In genomic region chrX:31136144-31136572, GRCh38 we compare ENCODE assay signal across 10 cellular contexts.
A peak's percentile ranks its signal among the peaks of the same experiment; 100 is the strongest.
DNase-seq lines count a peak whose midpoint lies in the region; ATAC-seq, FAIRE-seq and TF ChIP-seq lines count a peak whose summit lies in the region.
"Had no signal": no experiment of that assay in that cellular context is flagged by ENCODE, and none has a peak within 500 bp of the region (broad histone marks: within the 10 kb centered on the region; RNA-seq: fewer than 3 reads in every experiment).

No MANE protein-coding gene starts in this region.

- TF ChIP-seq EP300 in tibial nerve (IDR thresholded peaks at IDR 0.05) = no peak

- peaks cover 0 to 2% (median 0%) of the 10 kb centered on the region in 5 donors for H3K27me3 Mint-ChIP-seq in naive thymus-derived CD8-positive, alpha-beta T cell
- H3K27me3 Mint-ChIP-seq in activated CD4-positive, alpha-beta memory T cell treated with anti-CD3 and anti-CD28 coated beads for 36 hours = no peaks in the 10 kb centered on the region

- POLR2A ChIA-PET in naive thymus-derived CD8-positive, alpha-beta T cell (lab: Charles Lee) = no interaction called here
- POLR2A ChIA-PET in activated CD4-positive, alpha-beta memory T cell treated with anti-CD3 and anti-CD28 coated beads for 36 hours (lab: Charles Lee) = no interaction called here

- no peaks in the 10 kb centered on the region for H3K36me3 Mint-ChIP-seq in naive thymus-derived CD8-positive, alpha-beta T cell
- H3K36me3 Mint-ChIP-seq in activated CD4-positive, alpha-beta memory T cell treated with anti-CD3 and anti-CD28 coated beads for 36 hours = no peaks in the 10 kb centered on the region

- H3K9me3 Mint-ChIP-seq in naive thymus-derived CD8-positive, alpha-beta T cell = peaks cover 0 to 11% (median 0%) of the 10 kb centered on the region in 9 donors
- H3K9me3 Mint-ChIP-seq in activated CD4-positive, alpha-beta memory T cell treated with anti-CD3 and anti-CD28 coated beads for 36 hours = no peaks in the 10 kb centered on the region

- in situ Hi-C loops in KBM-7 (cut with MboI; ENCODE audit: low pct_unique_long_range_greater_than_20kb, low sequenced_read_pairs) = no loop called here

- no peak for FAIRE-seq in kidney (lab: Jason Lieb, UNC)

- no peak for TF ChIP-seq CTCF in kidney (IDR thresholded peaks at IDR 0.05; ENCODE audit: borderline replicate concordance, extremely low read depth, insufficient read depth)
- TF ChIP-seq CTCF in tibial nerve (IDR thresholded peaks at IDR 0.05) = no peak

- H3K27ac ChIP-seq in kidney (ENCODE audit: low read depth in 2 of 2, low read length in 2 of 2) (no peak overlapping the region), tibial nerve (no peak overlapping the region)
- H3K27ac ChIP-seq: upper lobe of left lung had no signal

- H3K4me3 Mint-ChIP-seq in naive thymus-derived CD8-positive, alpha-beta T cell = peak overlapping the region in 9 of 10 donors; percentile 16 to 84 (median 50)
- no peak overlapping the region for H3K4me3 Mint-ChIP-seq in activated CD4-positive, alpha-beta memory T cell treated with anti-CD3 and anti-CD28 coated beads for 36 hours

- H3K4me3 ChIP-seq in kidney (ENCODE audit: low read length in 2 of 2) = no peak overlapping the region
- H3K4me3 ChIP-seq in tibial nerve = no peak overlapping the region
- H3K4me3 ChIP-seq: upper lobe of left lung had no signal

- H3K36me3 ChIP-seq in kidney (ENCODE audit: control insufficient read depth in 1 of 2, insufficient read depth in 2 of 2, low read length in 2 of 2) (peaks cover 0 to 4% of the 10 kb centered on the region in 2 donors), tibial nerve (peaks cover 0 to 37% (median 0%) of the 10 kb centered on the region in 3 donors)
- H3K36me3 ChIP-seq: upper lobe of left lung had no signal

- 82 to 83% methylated on average over 2 of the region's 2 CpGs for WGBS in tibial nerve, 2 donors

- DNase-seq in KBM-7 (peak; percentile 85), kidney (no peak), tibial nerve (ENCODE audit: low spot score in 2 of 2) (no peak), NCI-H69 (lab: John Stamatoyannopoulos, UW) (no peak)
- no peak for DNase-seq in naive thymus-derived CD8-positive, alpha-beta T cell
- no peak for DNase-seq in activated CD4-positive, alpha-beta memory T cell treated with anti-CD3 and anti-CD28 coated beads for 36 hours
- DNase-seq: NCI-H226, upper lobe of left lung had no signal

- H3K27me3 ChIP-seq in tibial nerve = no peaks in the 10 kb centered on the region
- H3K27me3 ChIP-seq: upper lobe of left lung had no signal

- H3K4me1 ChIP-seq in kidney (ENCODE audit: control insufficient read depth in 1 of 2, insufficient read depth in 1 of 2, low read depth in 1 of 2, low read length in 2 of 2) (no peaks in the 10 kb centered on the region), tibial nerve (no peaks in the 10 kb centered on the region)
- H3K4me1 ChIP-seq: upper lobe of left lung had no signal

- H3K4me1 Mint-ChIP-seq in naive thymus-derived CD8-positive, alpha-beta T cell = peaks cover 1 to 14% (median 10%) of the 10 kb centered on the region in 4 donors
- peaks cover 12% of the 10 kb centered on the region for H3K4me1 Mint-ChIP-seq in activated CD4-positive, alpha-beta memory T cell treated with anti-CD3 and anti-CD28 coated beads for 36 hours (ENCODE audit: low read depth)

- no peak for TF ChIP-seq POLR2A in tibial nerve (IDR thresholded peaks at IDR 0.05)

- ATAC-seq in GM19043 (IDR thresholded peaks at IDR 0.05; ENCODE audit: low read depth, unreplicated experiment) = peak; percentile 87
- peak; percentile 90 for ATAC-seq in HG02759 (IDR thresholded peaks at IDR 0.05; ENCODE audit: unreplicated experiment)
- no peak for ATAC-seq in naive thymus-derived CD8-positive, alpha-beta T cell

- H3K9me3 ChIP-seq in kidney (ENCODE audit: control insufficient read depth in 1 of 2, low read length in 2 of 2) (no peaks in the 10 kb centered on the region), tibial nerve (no peaks in the 10 kb centered on the region)
- H3K9me3 ChIP-seq: upper lobe of left lung had no signal

- intact Hi-C loops in kidney (cut with DNase I) = no loop called here
- intact Hi-C loops in activated CD4-positive, alpha-beta memory T cell treated with anti-CD3 and anti-CD28 coated beads for 36 hours (cut with micrococcal nuclease) = no loop called here

- H3K27ac Mint-ChIP-seq in naive thymus-derived CD8-positive, alpha-beta T cell = peak overlapping the region in 4 of 10 donors; percentile 34 to 70 (median 44)
- H3K27ac Mint-ChIP-seq in activated CD4-positive, alpha-beta memory T cell treated with anti-CD3 and anti-CD28 coated beads for 36 hours = no peak overlapping the region

- H3K9ac ChIP-seq in kidney (ENCODE audit: low read length in 2 of 2) = no peak overlapping the region

- CTCF ChIA-PET in activated CD4-positive, alpha-beta memory T cell treated with anti-CD3 and anti-CD28 coated beads for 36 hours (lab: Charles Lee) = no interaction called here

Comparison
In these comparisons a context has a peak if more than half of its experiments do, and no peak if none do; other contexts are left out.
1. ATAC-seq: peak in GM19043 (single experiment) and HG02759 (single experiment); none in naive thymus-derived CD8-positive, alpha-beta T cell (0 of 2).